In genomic region chr15:99158626-99159412, GRCh38 we compare ENCODE assay signal across 25 cellular contexts. TPM values are rescaled to one million over a fixed set of nuclear protein-coding genes. Genes with fewer than 3 reads are reported as not detected.
A peak's percentile ranks its signal among the peaks of the same experiment; 100 is the strongest.
DNase-seq lines count a peak whose midpoint lies in the region; ATAC-seq and TF ChIP-seq lines count a peak whose summit lies in the region.
"Had no signal": no experiment of that assay in that cellular context is flagged by ENCODE, and none has a peak within 500 bp of the region (broad histone marks: within the 10 kb centered on the region; RNA-seq: fewer than 3 reads in every experiment).

No MANE protein-coding gene starts in this region.

- no peaks in the 10 kb centered on the region for H3F3A ChIP-seq in neural progenitor cell (ENCODE audit: low read depth)

- no peaks in the 10 kb centered on the region for H3K4me1 Mint-ChIP-seq in progenitor cell of endocrine pancreas (ENCODE audit: low read depth)
- H3K4me1 Mint-ChIP-seq in neural progenitor cell: peaks cover 7% of the 10 kb centered on the region
- H3K4me1 Mint-ChIP-seq: central memory CD8-positive, alpha-beta T cell had no signal

- no peaks in the 10 kb centered on the region for H3K9me3 Mint-ChIP-seq in progenitor cell of endocrine pancreas (ENCODE audit: low read depth)
- H3K9me3 Mint-ChIP-seq in neural progenitor cell: no peaks in the 10 kb centered on the region
- H3K9me3 Mint-ChIP-seq: activated naive CD8-positive, alpha-beta T cell treated with anti-CD3 and anti-CD28 coated beads, Interleukin-2, amount 10 ng/mL, durations not matched to agents 7 days and 5 days; activated T-helper 2 cell treated with anti-CD3 and anti-CD28 coated beads, Interferon-gamma antibody, Interleukin-2, Interleukin-4, amounts not matched to agents 10 μg/mL and 5 μg/mL and 100 μg/mL, durations not matched to agents 14 hours and 24 hours and 36 hours; CD4-positive, alpha-beta T cell; central memory CD8-positive, alpha-beta T cell had no signal

- no peak overlapping the region for H3K4me3 ChIP-seq in BLaER1 treated with 17β-estradiol and CSF1 and Interleukin-3, amounts not matched to agents 10 nM and 100 nM
- H3K4me3 ChIP-seq in epithelial cell of proximal tubule (ENCODE audit: low read depth, low read length) (no peak overlapping the region), neural progenitor cell (no peak overlapping the region)
- H3K4me3 ChIP-seq: MG63, uterus had no signal

- H3K27ac Mint-ChIP-seq in progenitor cell of endocrine pancreas (peak overlapping the region; percentile 10), neural progenitor cell (no peak overlapping the region)
- H3K27ac Mint-ChIP-seq: activated naive CD8-positive, alpha-beta T cell treated with anti-CD3 and anti-CD28 coated beads, Interleukin-2, amount 10 ng/mL, durations not matched to agents 7 days and 5 days; activated T-helper 2 cell treated with anti-CD3 and anti-CD28 coated beads, Interferon-gamma antibody, Interleukin-2, Interleukin-4, amounts not matched to agents 10 μg/mL and 5 μg/mL and 100 μg/mL, durations not matched to agents 14 hours and 24 hours and 36 hours; CD4-positive, alpha-beta T cell; T-helper 17 cell had no signal

- DNase-seq in epithelial cell of proximal tubule (ENCODE audit: low read depth) (peak; percentile 31), progenitor cell of endocrine pancreas (ENCODE audit: low spot score, unreplicated experiment) (no peak), neural progenitor cell (ENCODE audit: low spot score) (no peak), ecto neural progenitor cell (ENCODE audit: low spot score) (no peak)
- DNase-seq in activated CD8-positive, alpha-beta memory T cell treated with anti-CD3 and anti-CD28 coated beads, Interleukin-2, amount 50 U/mL, for 4 hours: no peak
- no peak for DNase-seq in activated CD4-positive, CD25-positive, alpha-beta regulatory T cell treated with anti-CD3 and anti-CD28 coated beads, Interleukin-2, amount 50 U/mL, for 72 hours
- DNase-seq: activated naive CD8-positive, alpha-beta T cell treated with anti-CD3 and anti-CD28 coated beads, Interleukin-2, amount 10 ng/mL, durations not matched to agents 7 days and 5 days; CD4-positive, alpha-beta T cell; DMS 273 treated with DMSO at 0.1 percent for 48 hours; erythroblast; MG63; NCI-H1436; NCI-H2171; NCI-H524 treated with DMSO at 0.1 percent for 48 hours; RPMI8226; stimulated activated CD8-positive, alpha-beta memory T cell treated with anti-CD3 and anti-CD28 coated beads, Interleukin-4, amount 100 ng/mL, for 48 hours; T-helper 17 cell; uterus had no signal

- no peak overlapping the region for H3K27ac ChIP-seq in BLaER1 treated with 17β-estradiol and CSF1 and Interleukin-3, amounts not matched to agents 10 nM and 100 nM
- H3K27ac ChIP-seq in neural progenitor cell: no peak overlapping the region
- H3K27ac ChIP-seq: HL-60, uterus, VCaP had no signal

- no peak overlapping the region for H2AFZ ChIP-seq in neural progenitor cell (replicated peaks)

- H3K27me3 Mint-ChIP-seq in progenitor cell of endocrine pancreas (no peaks in the 10 kb centered on the region), neural progenitor cell (ENCODE audit: insufficient read depth, low read depth) (peaks cover 10% of the 10 kb centered on the region)
- H3K27me3 Mint-ChIP-seq: CD4-positive, alpha-beta T cell had no signal

- H4K20me1 ChIP-seq in BLaER1 treated with 17β-estradiol and CSF1 and Interleukin-3, amounts not matched to agents 10 nM and 100 nM: no peaks in the 10 kb centered on the region
- no peaks in the 10 kb centered on the region for H4K20me1 ChIP-seq in neural progenitor cell (ENCODE audit: low read depth)

- peak overlapping the region in 6 of 11 experiments; percentile 2 to 33 (median 22); a peak in 7 of 22 replicates for H3K4me2 ChIP-seq in BLaER1 treated with 17β-estradiol and CSF1 and Interleukin-3, amounts not matched to agents 10 nM and 100 nM
- no peak overlapping the region for H3K4me2 ChIP-seq in neural progenitor cell

- TF ChIP-seq CTCF in epithelial cell of proximal tubule (conservative IDR thresholded peaks at IDR 0.05; ENCODE audit: low read depth, low read length) (no peak), progenitor cell of endocrine pancreas (IDR thresholded peaks at IDR 0.05; ENCODE audit: unreplicated experiment) (no peak), neural progenitor cell (IDR thresholded peaks at IDR 0.05) (no peak)

- no peak overlapping the region for H3K9ac ChIP-seq in BLaER1 treated with 17β-estradiol and CSF1 and Interleukin-3, amounts not matched to agents 10 nM and 100 nM
- H3K9ac ChIP-seq in neural progenitor cell: no peak overlapping the region

- no peaks in the 10 kb centered on the region for H3K79me2 ChIP-seq in neural progenitor cell (ENCODE audit: low read depth)

- ATAC-seq in HG02759 (IDR thresholded peaks at IDR 0.05; ENCODE audit: unreplicated experiment): peak; percentile 45
- ATAC-seq: sciatic nerve, T-helper 17 cell had no signal

- H3K27me3 ChIP-seq in BLaER1 treated with 17β-estradiol and CSF1 and Interleukin-3, amounts not matched to agents 10 nM and 100 nM: no peaks in the 10 kb centered on the region
- H3K27me3 ChIP-seq in neural progenitor cell: no peaks in the 10 kb centered on the region
- H3K27me3 ChIP-seq: MG63, uterus had no signal

- peaks cover 0 to 11% (median 8%) of the 10 kb centered on the region in 10 experiments; a peak in 12 of 20 replicates for H3K4me1 ChIP-seq in BLaER1 treated with 17β-estradiol and CSF1 and Interleukin-3, amounts not matched to agents 10 nM and 100 nM
- peaks cover 16% of the 10 kb centered on the region for H3K4me1 ChIP-seq in neural progenitor cell
- H3K4me1 ChIP-seq: uterus had no signal

- H3K36me3 ChIP-seq in BLaER1 treated with 17β-estradiol and CSF1 and Interleukin-3, amounts not matched to agents 10 nM and 100 nM: no peaks in the 10 kb centered on the region
- H3K36me3 ChIP-seq in neural progenitor cell: no peaks in the 10 kb centered on the region
- H3K36me3 ChIP-seq: uterus had no signal

- no peaks in the 10 kb centered on the region for H3K9me3 ChIP-seq in BLaER1 treated with 17β-estradiol and CSF1 and Interleukin-3, amounts not matched to agents 10 nM and 100 nM (replicated peaks in 1 of 11)
- no peaks in the 10 kb centered on the region for H3K9me3 ChIP-seq in neural progenitor cell (ENCODE audit: low read depth)
- H3K9me3 ChIP-seq: uterus had no signal

- H3K36me3 Mint-ChIP-seq in progenitor cell of endocrine pancreas (ENCODE audit: insufficient read depth) (peaks cover 26% of the 10 kb centered on the region), neural progenitor cell (peaks cover 19% of the 10 kb centered on the region)
- H3K36me3 Mint-ChIP-seq: activated naive CD8-positive, alpha-beta T cell treated with anti-CD3 and anti-CD28 coated beads, Interleukin-2, amount 10 ng/mL, durations not matched to agents 7 days and 5 days had no signal

- H3K4me3 Mint-ChIP-seq in progenitor cell of endocrine pancreas (ENCODE audit: low read depth) (no peak overlapping the region), neural progenitor cell (no peak overlapping the region)
- H3K4me3 Mint-ChIP-seq: activated naive CD8-positive, alpha-beta T cell treated with anti-CD3 and anti-CD28 coated beads, Interleukin-2, amount 10 ng/mL, durations not matched to agents 7 days and 5 days; CD4-positive, alpha-beta T cell; central memory CD8-positive, alpha-beta T cell; T-helper 17 cell had no signal

RNA-seq across cellular contexts. Expression of gene SYNM, which starts 53.9 kb away (rescaled TPM):
- 2.1 and 2.8 TPM in 2 replicates for total RNA-seq in epithelial cell of proximal tubule
- total RNA-seq in progenitor cell of endocrine pancreas: 1.1 TPM in 2 replicates
- total RNA-seq in neural progenitor cell (ENCODE audit: low replicate concordance): 0.84 and 0.97 TPM in 2 replicates
